In the genomic region with DNA sequence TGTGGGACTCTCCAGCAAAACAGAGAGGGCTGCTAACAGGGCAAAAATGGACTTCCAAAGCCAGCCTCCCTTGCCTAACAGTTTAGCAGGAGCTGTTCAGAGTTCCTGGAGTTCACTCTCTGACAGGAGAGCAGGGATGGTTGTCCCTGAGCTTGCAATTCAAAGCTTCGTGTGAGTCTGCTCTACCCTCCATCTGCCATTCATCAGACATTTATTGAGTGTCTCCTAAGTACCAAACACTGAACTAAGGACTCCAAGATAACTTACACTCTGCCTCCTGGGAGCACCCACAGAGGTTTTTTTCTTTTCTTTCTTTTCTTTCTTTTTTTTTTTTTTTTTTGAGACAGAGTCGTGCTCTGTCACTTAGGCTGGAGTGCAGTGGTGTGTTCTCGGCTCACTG, we compare ENCODE assay signal across 18 cellular contexts.
"Had no signal": no experiment of that assay in that cellular context is flagged by ENCODE, and none has a peak within 500 bp of the region (broad histone marks: within the 10 kb centered on the region; RNA-seq: fewer than 3 reads in every experiment).

No MANE protein-coding gene starts in this region.

- H3K4me1 ChIP-seq: lower lobe of right lung, pancreas, right lobe of liver, upper lobe of right lung had no signal

- H3K4me3 ChIP-seq: coronary artery, esophagus muscularis mucosa, lower lobe of right lung, pancreas, right lobe of liver, suprapubic skin, transverse colon, upper lobe of right lung had no signal

- DNase-seq: effector memory CD4-positive, alpha-beta T cell; foreskin melanocyte; immature natural killer cell; left ventricle myocardium superior; lower lobe of right lung; natural killer cell; occipital lobe; pancreas; right lobe of liver; small intestine; stimulated activated CD4-positive, alpha-beta T cell treated with anti-CD3 and anti-CD28 coated beads, Interleukin-15, amount 100 ng/mL, for 24 hours; stimulated activated CD4-positive, alpha-beta T cell treated with anti-CD3 and anti-CD28 coated beads, Interleukin-2, amount 100 ng/mL, for 48 hours; stimulated activated naive B cell treated with anti-CD40 and anti-IgM and Interleukin-4, amounts not matched to agents 10 μg/mL and 1 μg/mL and 100 μg/mL, for 72 hours; transverse colon; upper lobe of right lung had no signal

- ATAC-seq: left ventricle myocardium superior; lower lobe of right lung; natural killer cell; right lobe of liver; stimulated activated naive B cell treated with anti-CD40 and anti-IgM and Interleukin-4, amounts not matched to agents 10 μg/mL and 1 μg/mL and 100 μg/mL, for 72 hours; upper lobe of right lung had no signal

- H3K9me3 ChIP-seq: esophagus muscularis mucosa, lower lobe of right lung, pancreas, right lobe of liver, suprapubic skin, transverse colon, upper lobe of right lung had no signal

- H3K36me3 ChIP-seq: lower lobe of right lung, pancreas, right lobe of liver, suprapubic skin, transverse colon, upper lobe of right lung had no signal

- H3K27me3 ChIP-seq: esophagus muscularis mucosa, pancreas, right lobe of liver, suprapubic skin, transverse colon, upper lobe of right lung had no signal

- H3K27ac ChIP-seq: coronary artery, lower lobe of right lung, pancreas, right lobe of liver, suprapubic skin, transverse colon, upper lobe of right lung had no signal
